ENCODE assay signal across 8 cellular contexts in the genomic region with DNA sequence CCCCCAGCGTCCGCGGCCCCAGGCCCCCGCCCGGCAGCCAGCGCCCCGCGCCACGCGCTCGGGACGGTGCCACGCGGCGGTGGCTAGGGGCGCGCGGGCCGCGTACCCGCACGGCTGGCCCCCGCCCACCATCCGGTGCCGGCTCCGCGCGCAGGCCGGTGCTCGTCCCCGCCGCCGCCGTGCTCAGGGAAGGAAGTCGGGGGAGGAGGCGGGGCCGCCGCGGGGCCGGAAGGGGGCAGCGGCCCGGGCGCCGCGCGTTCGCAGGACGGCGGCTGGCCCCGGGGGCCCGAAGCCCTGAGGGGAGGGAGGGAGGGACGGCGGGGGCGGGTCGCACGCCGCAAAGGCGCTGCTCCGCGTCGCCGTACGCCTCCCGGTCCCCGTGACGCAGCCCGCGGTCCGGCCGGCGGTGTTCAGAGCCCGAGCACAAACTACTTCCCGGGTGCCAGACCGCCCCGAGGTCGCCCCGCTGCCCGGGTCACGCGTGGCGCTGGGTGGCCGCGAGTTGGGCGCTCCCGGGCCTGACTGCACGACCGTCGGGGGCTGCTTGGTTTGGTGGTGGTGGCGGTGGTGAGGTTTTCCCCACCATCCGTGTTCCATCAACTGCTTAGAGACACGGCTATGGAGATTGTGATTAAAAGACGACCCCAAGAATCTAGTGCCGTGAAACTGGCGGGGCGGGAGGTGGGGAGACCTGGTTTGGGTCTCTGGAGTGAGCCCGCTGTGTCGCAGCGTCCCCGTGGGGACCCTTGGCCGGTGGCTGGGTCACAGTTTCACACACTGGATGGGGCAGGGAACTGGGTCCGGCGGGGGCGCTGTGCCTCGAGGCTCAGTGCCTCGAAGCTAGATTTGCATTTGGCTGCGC. TPM values are rescaled to one million over a fixed set of nuclear protein-coding genes. Genes with fewer than 3 reads are reported as not detected.
DNase-seq lines count a peak whose midpoint lies in the region; ATAC-seq and TF ChIP-seq lines count a peak whose summit lies in the region.

A gene (minus strand): TSS at position 205 of the 862 bp plus-strand sequence. CDS start 1,818 bp downstream, outside the sequence.

- TF ChIP-seq CTCF in CD4-positive, alpha-beta T cell (IDR thresholded peaks at IDR 0.05) = peak; percentile 42
- peak; percentile 32 for TF ChIP-seq CTCF in fibroblast of pulmonary artery (IDR thresholded peaks at IDR 0.05; ENCODE audit: low read length, missing control alignments)
- peak; percentile 49 for TF ChIP-seq CTCF in neural cell (IDR thresholded peaks at IDR 0.05; ENCODE audit: poor library complexity, severe bottlenecking)
- TF ChIP-seq CTCF in stomach (IDR thresholded peaks at IDR 0.05) = peak in 3 of 7 experiments; percentile 6 to 34 (median 23)

- H3K4me1 ChIP-seq in stomach = peaks cover 6 to 39% (median 25%) of the 10 kb centered on the region in 4 donors

- TF ChIP-seq POLR2A in stomach (IDR thresholded peaks at IDR 0.05) = peak in 1 of 4 donors; percentile 35

- H2AFZ ChIP-seq in neural cell (ENCODE audit: low read depth, low read length) = peak within 1 kb of the TSS; percentile 53

- intact Hi-C loops in CD4-positive, alpha-beta T cell (cut with DNase I, micrococcal nuclease) = loop anchor here (5.0 to 10.0 kb wide), 7 partner anchors 480 to 1907 kb away; a partner anchor contains a TSS
- intact Hi-C loops in activated T-helper 2 cell treated with anti-CD3 and anti-CD28 coated beads, Interferon-gamma antibody, Interleukin-2, Interleukin-4, amounts not matched to agents 10 μg/mL and 5 μg/mL and 100 μg/mL, durations not matched to agents 14 hours and 24 hours and 36 hours (cut with micrococcal nuclease) = loop anchor here (1.0 to 10.0 kb wide), 7 partner anchors 57 to 1597 kb away; a partner anchor contains a TSS
- intact Hi-C loops in stomach (cut with DNase I; ENCODE audit: low total_unique reads) = no loop called here

- H3K27ac ChIP-seq in CD4-positive, alpha-beta T cell (ENCODE audit: low read depth, low read length) = peak within 1 kb of the TSS; percentile 89
- H3K27ac ChIP-seq in neural cell (ENCODE audit: low read length) = peak within 1 kb of the TSS; percentile 39
- peak within 1 kb of the TSS; percentile 94 to 99 (median 95) for H3K27ac ChIP-seq in stomach

- POLR2A ChIA-PET in CD4-positive, alpha-beta T cell (lab: Charles Lee) = interaction anchor here (0.5 to 2.0 kb wide), 10 partner anchors 8 to 588 kb away, joined by 3 to 14 read pairs (median 4); a partner anchor contains a TSS

- H3K9me3 ChIP-seq in CD4-positive, alpha-beta T cell (ENCODE audit: control insufficient read depth, low read length) = no peaks in the 10 kb centered on the region
- no peaks in the 10 kb centered on the region for H3K9me3 ChIP-seq in neural cell (ENCODE audit: low read length)
- no peaks in the 10 kb centered on the region for H3K9me3 ChIP-seq in stomach

- peak; percentile 54 to 83 (median 76) for DNase-seq in CD4-positive, alpha-beta T cell
- DNase-seq in GM19238 (ENCODE audit: insufficient read length, low spot score) (peak; percentile 61), RPMI7951 (ENCODE audit: low read depth) (peak; percentile 64), fibroblast of pulmonary artery (ENCODE audit: low read depth) (peak; percentile 67), stomach (peak; percentile 82)
- DNase-seq in activated T-helper 2 cell treated with anti-CD3 and anti-CD28 coated beads, Interferon-gamma antibody, Interleukin-2, Interleukin-4, amounts not matched to agents 10 μg/mL and 5 μg/mL and 100 μg/mL, durations not matched to agents 14 hours and 24 hours and 36 hours (ENCODE audit: low spot score) = peak; percentile 77

- ATAC-seq in CD4-positive, alpha-beta T cell (ENCODE audit: poor library complexity) = peak; percentile 78
- peak; percentile 79 for ATAC-seq in HG03442 (IDR thresholded peaks at IDR 0.05; ENCODE audit: unreplicated experiment)

- no peaks in the 10 kb centered on the region for H3K27me3 ChIP-seq in CD4-positive, alpha-beta T cell (ENCODE audit: control insufficient read depth, insufficient read depth, low read length)
- H3K27me3 ChIP-seq in neural cell (ENCODE audit: insufficient read depth, low read depth, low read length) = no peaks in the 10 kb centered on the region
- H3K27me3 ChIP-seq in stomach = no peaks in the 10 kb centered on the region

- TF ChIP-seq EP300 in neural cell (conservative IDR thresholded peaks at IDR 0.05; ENCODE audit: poor library complexity, severe bottlenecking) (no peak), stomach (IDR thresholded peaks at IDR 0.05) (no peak)

- no peaks in the 10 kb centered on the region for H3K36me3 ChIP-seq in neural cell (ENCODE audit: insufficient read depth, low read length)
- peaks cover 17 to 30% (median 29%) of the 10 kb centered on the region in 4 donors for H3K36me3 ChIP-seq in stomach

- no peaks in the 10 kb centered on the region for H3K9me2 ChIP-seq in neural cell (ENCODE audit: insufficient read depth, low read length)

- H3K9me3 Mint-ChIP-seq in CD4-positive, alpha-beta T cell = no peaks in the 10 kb centered on the region
- no peaks in the 10 kb centered on the region for H3K9me3 Mint-ChIP-seq in activated T-helper 2 cell treated with anti-CD3 and anti-CD28 coated beads, Interferon-gamma antibody, Interleukin-2, Interleukin-4, amounts not matched to agents 10 μg/mL and 5 μg/mL and 100 μg/mL, durations not matched to agents 14 hours and 24 hours and 36 hours

- peak within 1 kb of the TSS; percentile 24 for H3K4me2 ChIP-seq in neural cell (ENCODE audit: low read length)

- H3K79me2 ChIP-seq in neural cell (replicated peaks; ENCODE audit: insufficient read depth, low read length) = no peaks in the 10 kb centered on the region

- no peaks in the 10 kb centered on the region for H3F3A ChIP-seq in neural cell (ENCODE audit: insufficient read depth, low read length, poor library complexity, severe bottlenecking)

- H3K27ac Mint-ChIP-seq in CD4-positive, alpha-beta T cell = peak within 1 kb of the TSS; percentile 89
- peak within 1 kb of the TSS; percentile 97 for H3K27ac Mint-ChIP-seq in activated T-helper 2 cell treated with anti-CD3 and anti-CD28 coated beads, Interferon-gamma antibody, Interleukin-2, Interleukin-4, amounts not matched to agents 10 μg/mL and 5 μg/mL and 100 μg/mL, durations not matched to agents 14 hours and 24 hours and 36 hours

- peak; percentile 22 for TF ChIP-seq RAD21 in neural cell (conservative IDR thresholded peaks at IDR 0.05)

- CTCF ChIA-PET in CD4-positive, alpha-beta T cell (lab: Charles Lee) = interaction anchor here (1.0 to 1.2 kb wide), 4 partner anchors 9 to 339 kb away, joined by 3 read pairs; no protein-coding TSS in a partner anchor

- peaks cover 33% of the 10 kb centered on the region for H3K36me3 Mint-ChIP-seq in CD4-positive, alpha-beta T cell (ENCODE audit: low read depth)
- peaks cover 32% of the 10 kb centered on the region for H3K36me3 Mint-ChIP-seq in activated T-helper 2 cell treated with anti-CD3 and anti-CD28 coated beads, Interferon-gamma antibody, Interleukin-2, Interleukin-4, amounts not matched to agents 10 μg/mL and 5 μg/mL and 100 μg/mL, durations not matched to agents 14 hours and 24 hours and 36 hours (ENCODE audit: low read depth)

- H3K27me3 Mint-ChIP-seq in CD4-positive, alpha-beta T cell = no peaks in the 10 kb centered on the region
- peaks cover 5% of the 10 kb centered on the region for H3K27me3 Mint-ChIP-seq in activated T-helper 2 cell treated with anti-CD3 and anti-CD28 coated beads, Interferon-gamma antibody, Interleukin-2, Interleukin-4, amounts not matched to agents 10 μg/mL and 5 μg/mL and 100 μg/mL, durations not matched to agents 14 hours and 24 hours and 36 hours (ENCODE audit: low read depth)

- no peaks in the 10 kb centered on the region for H4K20me1 ChIP-seq in neural cell (ENCODE audit: insufficient read depth)

- 0 to 1% (median 1%) methylated on average over 21 to 106 of the region's 106 CpGs for WGBS in stomach, 5 donors

- peak within 1 kb of the TSS; percentile 65 for H3K9ac ChIP-seq in neural cell (ENCODE audit: low read length)

- H3K4me3 ChIP-seq in fibroblast of pulmonary artery (replicated peaks; ENCODE audit: low read depth, low read length) (peak within 1 kb of the TSS; percentile 68), neural cell (ENCODE audit: low read length) (peak within 1 kb of the TSS; percentile 73), stomach (peak within 1 kb of the TSS; percentile 56 to 81 (median 72))

- H3K4me1 Mint-ChIP-seq in CD4-positive, alpha-beta T cell (ENCODE audit: low read depth) = peaks cover 48% of the 10 kb centered on the region
- peaks cover 35% of the 10 kb centered on the region for H3K4me1 Mint-ChIP-seq in activated T-helper 2 cell treated with anti-CD3 and anti-CD28 coated beads, Interferon-gamma antibody, Interleukin-2, Interleukin-4, amounts not matched to agents 10 μg/mL and 5 μg/mL and 100 μg/mL, durations not matched to agents 14 hours and 24 hours and 36 hours (ENCODE audit: low read depth)

- H3K4me3 Mint-ChIP-seq in CD4-positive, alpha-beta T cell = peak within 1 kb of the TSS; percentile 93
- H3K4me3 Mint-ChIP-seq in activated T-helper 2 cell treated with anti-CD3 and anti-CD28 coated beads, Interferon-gamma antibody, Interleukin-2, Interleukin-4, amounts not matched to agents 10 μg/mL and 5 μg/mL and 100 μg/mL, durations not matched to agents 14 hours and 24 hours and 36 hours (ENCODE audit: low read depth) = peak within 1 kb of the TSS; percentile 92

TF ChIP-seq in neural cell, 6 proteins besides CTCF, POLR2A, EP300 and RAD21:
- TF ChIP-seq MXI1 (conservative IDR thresholded peaks at IDR 0.05; ENCODE audit: poor library complexity, severe bottlenecking) (peak; percentile 33), SMC3 (conservative IDR thresholded peaks at IDR 0.05; ENCODE audit: poor library complexity) (no peak), POLR2AphosphoS5 (IDR thresholded peaks at IDR 0.05) (peak; percentile 10)

RNA-seq across cellular contexts. Expression of the gene that starts here (rescaled TPM):
- total RNA-seq in CD4-positive, alpha-beta T cell = 10 to 100 TPM; 49.4 to 54.3 TPM
- total RNA-seq in RPMI7951 (2014; rRNA removed; shearing (Covaris generic)) = 59.4 and 70.6 TPM in 2 replicates
- total RNA-seq in activated T-helper 2 cell treated with anti-CD3 and anti-CD28 coated beads, Interferon-gamma antibody, Interleukin-2, Interleukin-4, amounts not matched to agents 10 μg/mL and 5 μg/mL and 100 μg/mL, durations not matched to agents 14 hours and 24 hours and 36 hours = 121 and 133 TPM in 2 replicates
- 26.4 and 26.9 TPM in 2 replicates for polyA plus RNA-seq in neural cell
- polyA minus RNA-seq in neural cell = 19.2 and 22.5 TPM in 2 replicates
- total RNA-seq in stomach = 10 to 100 TPM in 4 of 5 donors, 1 to 10 TPM in 1; 3.5 to 90.6 (median 81.7) TPM
- 10 to 100 TPM; 50.7 to 62.6 (median 57.1) TPM for polyA plus RNA-seq in stomach

Comparison
In these comparisons a context has a peak if more than half of its experiments do, and no peak if none do; other contexts are left out.
1. Peak in every context shown above with its lines: DNase-seq, ATAC-seq, H3K4me3 ChIP-seq and H3K27ac ChIP-seq.
2. H3K27ac ChIP-seq: peak in every context shown above with its lines; median percentile 95 in stomach; 89 in CD4-positive, alpha-beta T cell; 39 in neural cell.